In genomic region chr3:98563661-98564281, GRCh38 we compare ENCODE assay signal across 8 cellular contexts. TPM values are rescaled to one million over a fixed set of nuclear protein-coding genes. Genes with fewer than 3 reads are reported as not detected.
DNase-seq lines count a peak whose midpoint lies in the region; ATAC-seq and TF ChIP-seq lines count a peak whose summit lies in the region.

No MANE protein-coding gene starts in this region.

- H3K4me1 Mint-ChIP-seq in GM23338 = no peaks in the 10 kb centered on the region

- no peak overlapping the region for H2AFZ ChIP-seq in GM23338

- H3K79me2 ChIP-seq in GM23338 (replicated peaks; ENCODE audit: insufficient read depth) = no peaks in the 10 kb centered on the region

- no peaks in the 10 kb centered on the region for H3K36me3 Mint-ChIP-seq in GM23338 (ENCODE audit: low read depth)

- no peak overlapping the region for H3K4me2 ChIP-seq in GM23338

- H4K20me1 ChIP-seq in GM23338 (replicated peaks; ENCODE audit: insufficient read depth) = no peaks in the 10 kb centered on the region

- H3K27me3 ChIP-seq in brain microvascular endothelial cell (replicated peaks) (no peaks in the 10 kb centered on the region), GM23338 (ENCODE audit: insufficient read depth) (no peaks in the 10 kb centered on the region)

- H3K4me3 Mint-ChIP-seq in GM23338 = no peak overlapping the region

- TF ChIP-seq CTCF in fibroblast of mammary gland (conservative IDR thresholded peaks at IDR 0.05; ENCODE audit: control insufficient read depth, insufficient read depth, low read depth, low read length) (no peak), brain microvascular endothelial cell (IDR thresholded peaks at IDR 0.05; ENCODE audit: low read depth, low read length, missing control alignments) (no peak), GM23338 (conservative IDR thresholded peaks at IDR 0.05; ENCODE audit: low read depth in 2 of 2) (no peak)

- peaks cover 2% of the 10 kb centered on the region for H3K27me3 Mint-ChIP-seq in GM23338 (ENCODE audit: insufficient read depth, low read depth, poor library complexity)

- H3K4me3 ChIP-seq in fibroblast of mammary gland (ENCODE audit: control insufficient read depth, low read depth, low read length) (no peak overlapping the region), brain microvascular endothelial cell (ENCODE audit: low read depth, low read length) (no peak overlapping the region), GM23338 (no peak overlapping the region)

- H3K4me1 ChIP-seq in GM23338 (ENCODE audit: insufficient read depth) = no peaks in the 10 kb centered on the region

- in situ Hi-C loops in brain microvascular endothelial cell (cut with HindIII; ENCODE audit: low pct_ligation_motif_present, low sequenced_read_pairs) = no loop called here

- no peaks in the 10 kb centered on the region for H3K9me2 ChIP-seq in GM23338 (ENCODE audit: insufficient read depth)

- H3K27ac ChIP-seq in brain microvascular endothelial cell (no peak overlapping the region), GM23338 (ENCODE audit: low read depth) (no peak overlapping the region)

- DNase-seq in NCI-H226 (peak; percentile 41), fibroblast of mammary gland (ENCODE audit: low read depth) (peak; percentile 75), NCI-H82 (lab: John Stamatoyannopoulos, UW) (no peak), brain microvascular endothelial cell (no peak), GM23338 (ENCODE audit: low spot score) (no peak), cerebellar cortex (ENCODE audit: low spot score) (no peak)

- no peaks in the 10 kb centered on the region for H3F3A ChIP-seq in GM23338 (replicated peaks; ENCODE audit: low read depth)

- ATAC-seq in GM18520 (IDR thresholded peaks at IDR 0.05; ENCODE audit: unreplicated experiment) (peak; percentile 43), HG02588 (IDR thresholded peaks at IDR 0.05; ENCODE audit: unreplicated experiment) (peak; percentile 55), GM23338 (no peak)

- H3K9me3 Mint-ChIP-seq in GM23338 = no peaks in the 10 kb centered on the region; the same call in 2 of the 3 replicates

- no peak overlapping the region for H3K27ac Mint-ChIP-seq in GM23338

- H3K36me3 ChIP-seq in brain microvascular endothelial cell (replicated peaks) = no peaks in the 10 kb centered on the region
- H3K36me3 ChIP-seq in GM23338 (ENCODE audit: insufficient read depth) = no peaks in the 10 kb centered on the region

TF ChIP-seq in GM23338, 12 proteins besides CTCF, POLR2A, EP300 and RAD21:
- TF ChIP-seq ZNF462 (CRISPR knock-in tag; IDR thresholded peaks at IDR 0.05) = no peak
- TF ChIP-seq, protein P1, sequence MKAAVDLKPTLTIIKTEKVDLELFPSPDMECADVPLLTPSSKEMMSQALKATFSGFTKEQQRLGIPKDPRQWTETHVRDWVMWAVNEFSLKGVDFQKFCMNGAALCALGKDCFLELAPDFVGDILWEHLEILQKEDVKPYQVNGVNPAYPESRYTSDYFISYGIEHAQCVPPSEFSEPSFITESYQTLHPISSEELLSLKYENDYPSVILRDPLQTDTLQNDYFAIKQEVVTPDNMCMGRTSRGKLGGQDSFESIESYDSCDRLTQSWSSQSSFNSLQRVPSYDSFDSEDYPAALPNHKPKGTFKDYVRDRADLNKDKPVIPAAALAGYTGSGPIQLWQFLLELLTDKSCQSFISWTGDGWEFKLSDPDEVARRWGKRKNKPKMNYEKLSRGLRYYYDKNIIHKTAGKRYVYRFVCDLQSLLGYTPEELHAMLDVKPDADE (IDR thresholded peaks at IDR 0.05) = no peak
- no peak for TF ChIP-seq STAT1 (IDR thresholded peaks at IDR 0.05; ENCODE audit: unreplicated experiment)

RNA-seq across cellular contexts. Expression of gene CPOX, which starts 29.6 kb away (rescaled TPM):
- 32.5 and 38.3 TPM in 2 replicates for total RNA-seq in GM23338 (2014; rRNA removed; shearing (Covaris generic))
- 12.4 and 13.3 TPM in 2 replicates for polyA plus RNA-seq in GM23338 (2016; fragmentation: Nextera tagmentation; extraction: Ambion mirVana)

RNA-seq across cellular contexts. Expression of gene GPR15, which starts 32.0 kb away (rescaled TPM):
- not detected in 2 replicates for total RNA-seq in GM23338 (2014; rRNA removed; shearing (Covaris generic))
- polyA plus RNA-seq in GM23338 (2016; fragmentation: Nextera tagmentation; extraction: Ambion mirVana) = 0.35 TPM in 1 of 2 replicates, not detected in the other

RNA-seq across cellular contexts. Expression of gene CLDND1, which starts 41.1 kb away (rescaled TPM):
- 92.7 and 99.9 TPM in 2 replicates for total RNA-seq in GM23338 (2014; rRNA removed; shearing (Covaris generic))
- polyA plus RNA-seq in GM23338 (2016; fragmentation: Nextera tagmentation; extraction: Ambion mirVana) = 57.5 and 59.8 TPM in 2 replicates

Comparison
In these comparisons a context has a peak if more than half of its experiments do, and no peak if none do; other contexts are left out.
1. DNase-seq: peak in NCI-H226 (single experiment) and fibroblast of mammary gland (single experiment); none in NCI-H82 (single experiment), brain microvascular endothelial cell (single experiment), GM23338 (single experiment) and cerebellar cortex (single experiment).